21 cellular contexts compared by ENCODE assay signal in the genomic region with DNA sequence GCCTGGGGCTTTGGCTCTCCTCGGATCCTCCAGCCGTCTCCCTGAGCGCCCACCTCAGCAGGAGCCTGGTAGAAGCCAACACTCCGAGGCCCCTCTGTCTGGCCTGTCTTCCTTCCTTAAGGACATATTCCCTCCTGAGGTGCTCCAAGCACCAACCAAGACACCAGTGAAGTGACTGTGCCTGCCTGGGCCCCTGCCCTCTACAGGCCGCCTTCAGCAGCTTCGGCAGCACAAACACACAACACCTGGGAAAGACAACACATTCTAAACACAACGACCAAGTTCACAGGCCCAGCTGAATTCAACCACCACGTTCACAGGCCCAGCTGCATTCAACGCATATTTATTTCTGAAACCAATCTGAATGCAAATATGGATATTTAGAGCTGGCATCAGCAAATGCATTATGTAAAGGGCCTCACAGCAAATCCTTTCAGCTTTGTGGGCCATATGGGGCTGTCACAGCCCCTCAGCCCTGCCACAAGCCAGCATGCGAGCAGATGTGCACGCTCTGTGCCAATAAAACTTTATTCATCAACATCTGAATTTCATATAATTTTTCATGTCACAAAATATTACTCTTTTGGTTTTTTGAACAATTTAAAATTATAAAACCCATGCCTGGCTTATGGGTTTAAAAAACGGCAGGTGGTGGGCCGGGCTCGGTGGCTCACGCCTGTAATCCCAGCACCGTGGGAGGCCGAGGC. TPM values are rescaled to one million over a fixed set of nuclear protein-coding genes. Genes with fewer than 3 reads are reported as not detected.
A peak's percentile ranks its signal among the peaks of the same experiment; 100 is the strongest.
DNase-seq lines count a peak whose midpoint lies in the region; ATAC-seq, FAIRE-seq and TF ChIP-seq lines count a peak whose summit lies in the region.
"Had no signal": no experiment of that assay in that cellular context is flagged by ENCODE, and none has a peak within 500 bp of the region (broad histone marks: within the 10 kb centered on the region; RNA-seq: fewer than 3 reads in every experiment).

No MANE protein-coding gene starts in this region.

- peaks cover 2% of the 10 kb centered on the region for H3K4me1 Mint-ChIP-seq in glutamatergic neuron (ENCODE audit: low read depth, unreplicated experiment)

- H3K9me3 Mint-ChIP-seq in glutamatergic neuron (ENCODE audit: unreplicated experiment), result peaks cover 3% of the 10 kb centered on the region

- H3K4me3 ChIP-seq in A549, result no peak overlapping the region
- H3K4me3 ChIP-seq in GM12875 (ENCODE audit: low read depth, low read length), result no peak overlapping the region
- H3K4me3 ChIP-seq in SK-N-MC, result no peak overlapping the region
- H3K4me3 ChIP-seq: ascending aorta, esophagus squamous epithelium had no signal

- no peaks in the 10 kb centered on the region for H3K4me1 ChIP-seq in A549
- H3K4me1 ChIP-seq: ascending aorta, esophagus squamous epithelium had no signal

- WGBS in A549 (ENCODE audit: missing lambda C conversion rate), result 88% methylated on average over 17 of the region's 17 CpGs

- no peaks in the 10 kb centered on the region for H3K9me3 ChIP-seq in A549
- H3K9me3 ChIP-seq in SK-N-MC (ENCODE audit: low read depth, low read length), result no peaks in the 10 kb centered on the region
- H3K9me3 ChIP-seq: ascending aorta, esophagus squamous epithelium had no signal

- H3K4me2 ChIP-seq in A549, result no peak overlapping the region

- H3K9ac ChIP-seq in SK-N-MC (ENCODE audit: insufficient read length), result no peak overlapping the region

- peak in 1 of 2 experiments; percentile 25 for DNase-seq in A549 (ENCODE audit: low read depth in 1 of 2, low spot score in 1 of 2)
- no peak for DNase-seq in SK-N-MC (ENCODE audit: low read depth, low spot score)
- no peak for DNase-seq in glutamatergic neuron
- DNase-seq in D341Med (ENCODE audit: low spot score), result no peak
- DNase-seq in mucosa of gallbladder (ENCODE audit: low spot score), result no peak
- DNase-seq: activated CD4-positive, alpha-beta T cell treated with anti-CD3 and anti-CD28 coated beads for 48 hours; activated CD8-positive, alpha-beta memory T cell treated with anti-CD3 and anti-CD28 coated beads, Interleukin-2, amount 50 U/mL, for 4 hours; activated naive CD4-positive, alpha-beta T cell treated with Interleukin-2 at 50 U/mL for 16 hours; esophagus squamous epithelium; head of caudate nucleus; islet precursor cell; NCI-H1694; NCI-H446 treated with DMSO at 0.1 percent for 48 hours; right cardiac atrium had no signal

- no peak for TF ChIP-seq POLR2A in A549 (IDR thresholded peaks at IDR 0.05; ENCODE audit: low read length)

- no peak overlapping the region for H3K27ac ChIP-seq in A549
- peak overlapping the region; percentile 46; the same call in 1 of the 2 replicates for H3K27ac ChIP-seq in SK-N-MC
- H3K27ac ChIP-seq: ascending aorta, esophagus squamous epithelium had no signal

- FAIRE-seq in A549 (lab: Jason Lieb, UNC), result no peak
- FAIRE-seq: D721Med had no signal

- CTCF ChIA-PET in A549 (lab: Yijun Ruan, JAX), result no interaction called here

- POLR2A ChIA-PET in A549 (lab: Yijun Ruan, JAX), result no interaction called here

- ATAC-seq in A549 (peak; percentile 52 to 66; a peak in 4 of 6 replicates), HG03039 (IDR thresholded peaks at IDR 0.05; ENCODE audit: unreplicated experiment) (no peak), GM19455 (IDR thresholded peaks at IDR 0.05; ENCODE audit: unreplicated experiment) (no peak)
- ATAC-seq: right cardiac atrium had no signal

- peaks cover 7% of the 10 kb centered on the region for H3K27me3 Mint-ChIP-seq in glutamatergic neuron (ENCODE audit: unreplicated experiment)

- no peaks in the 10 kb centered on the region for H3K36me3 ChIP-seq in SK-N-MC (ENCODE audit: insufficient read depth, low read length)

- no peak overlapping the region for H3K4me3 Mint-ChIP-seq in glutamatergic neuron (ENCODE audit: unreplicated experiment)

- TF ChIP-seq RAD21 in A549 (conservative IDR thresholded peaks at IDR 0.05 in 1 of 2, IDR thresholded peaks at IDR 0.05 in 1 of 2), result no peak

- no peak for TF ChIP-seq CTCF in A549 (IDR thresholded peaks at IDR 0.05)
- TF ChIP-seq CTCF in GM12875 (IDR thresholded peaks at IDR 0.05; ENCODE audit: borderline replicate concordance, insufficient read depth, low read depth, low read length), result 0 out of 2 replicates have a peak, but pooled peaks have one; percentile 10
- TF ChIP-seq CTCF in glutamatergic neuron (IDR thresholded peaks at IDR 0.05; ENCODE audit: partially characterized antibody, unreplicated experiment), result peak; percentile 19

- TF ChIP-seq EP300 in A549 (IDR thresholded peaks at IDR 0.05), result no peak

- H3K36me3 Mint-ChIP-seq in glutamatergic neuron (ENCODE audit: unreplicated experiment), result no peaks in the 10 kb centered on the region

- H3K27ac Mint-ChIP-seq in glutamatergic neuron (ENCODE audit: unreplicated experiment), result peak overlapping the region; percentile 79

TF ChIP-seq in A549, 52 proteins besides CTCF, POLR2A, EP300 and RAD21:
- TF ChIP-seq RARB (CRISPR knock-in tag; IDR thresholded peaks at IDR 0.05), result no peak
- TF ChIP-seq RNF2 (IDR thresholded peaks at IDR 0.05; ENCODE audit: borderline replicate concordance, low read depth), result no peak
- TF ChIP-seq, protein P1, sequence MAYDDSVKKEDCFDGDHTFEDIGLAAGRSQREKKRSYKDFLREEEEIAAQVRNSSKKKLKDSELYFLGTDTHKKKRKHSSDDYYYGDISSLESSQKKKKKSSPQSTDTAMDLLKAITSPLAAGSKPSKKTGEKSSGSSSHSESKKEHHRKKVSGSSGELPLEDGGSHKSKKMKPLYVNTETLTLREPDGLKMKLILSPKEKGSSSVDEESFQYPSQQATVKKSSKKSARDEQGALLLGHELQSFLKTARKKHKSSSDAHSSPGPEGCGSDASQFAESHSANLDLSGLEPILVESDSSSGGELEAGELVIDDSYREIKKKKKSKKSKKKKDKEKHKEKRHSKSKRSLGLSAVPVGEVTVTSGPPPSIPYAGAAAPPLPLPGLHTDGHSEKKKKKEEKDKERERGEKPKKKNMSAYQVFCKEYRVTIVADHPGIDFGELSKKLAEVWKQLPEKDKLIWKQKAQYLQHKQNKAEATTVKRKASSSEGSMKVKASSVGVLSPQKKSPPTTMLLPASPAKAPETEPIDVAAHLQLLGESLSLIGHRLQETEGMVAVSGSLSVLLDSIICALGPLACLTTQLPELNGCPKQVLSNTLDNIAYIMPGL (CRISPR knock-in tag; IDR thresholded peaks at IDR 0.05; ENCODE audit: borderline replicate concordance), result no peak

RNA-seq across cellular contexts. Expression of a gene that starts 12.2 kb away (rescaled TPM):
- polyA plus RNA-seq in A549 (2011; rRNA removed) (7.0 and 14.7 TPM in 2 replicates), A549 (2017; fragmentation: RNase III; extraction: RNeasy Plus Mini Kit Qiagen cat#74134 plus additional on column Dnase treatment) (27.9 to 31.2 TPM (median 29.9 TPM) in 3 replicates)
- polyA plus RNA-seq in A549 (2012; cell fraction: cytosol; rRNA removed), result 17.3 and 22.2 TPM in 2 replicates
- polyA plus RNA-seq in A549 (2012; cell fraction: nucleus; rRNA removed), result 38.9 and 41.1 TPM in 2 replicates
- 9.8 and 10.2 TPM in 2 replicates for polyA minus RNA-seq in A549 (2011; rRNA and poly(A)+ RNA removed)
- total RNA-seq in glutamatergic neuron (ENCODE audit: unreplicated experiment) (31.7 TPM), mucosa of gallbladder (56.1 TPM)

RNA-seq across cellular contexts. Expression of a gene that starts 12.4 kb away (rescaled TPM):
- polyA plus RNA-seq in A549 (2011; rRNA removed), result 70.3 and 77.0 TPM in 2 replicates
- 81.5 and 101 TPM in 2 replicates for polyA plus RNA-seq in A549 (2012; cell fraction: cytosol; rRNA removed)
- 63.1 and 63.3 TPM in 2 replicates for polyA plus RNA-seq in A549 (2012; cell fraction: nucleus; rRNA removed)
- polyA plus RNA-seq in A549 (2017; fragmentation: RNase III; extraction: RNeasy Plus Mini Kit Qiagen cat#74134 plus additional on column Dnase treatment), result 69.4 to 80.2 TPM (median 77.5 TPM) in 3 replicates
- polyA minus RNA-seq in A549 (2011; rRNA and poly(A)+ RNA removed), result 28.6 and 47.8 TPM in 2 replicates
- 50.6 TPM for total RNA-seq in glutamatergic neuron (ENCODE audit: unreplicated experiment)
- 53.8 TPM for total RNA-seq in mucosa of gallbladder

RNA-seq across cellular contexts. Expression of a gene that starts 21.9 kb away (rescaled TPM):
- polyA plus RNA-seq in A549 (2011; rRNA removed) (not detected in 2 replicates), A549 (2017; fragmentation: RNase III; extraction: RNeasy Plus Mini Kit Qiagen cat#74134 plus additional on column Dnase treatment) (not detected in 3 replicates)
- not detected in 2 replicates for polyA plus RNA-seq in A549 (2012; cell fraction: cytosol; rRNA removed)
- polyA plus RNA-seq in A549 (2012; cell fraction: nucleus; rRNA removed), result 0.17 TPM in 1 of 2 replicates, not detected in the other
- polyA minus RNA-seq in A549 (2011; rRNA and poly(A)+ RNA removed), result not detected in 2 replicates
- total RNA-seq in glutamatergic neuron (ENCODE audit: unreplicated experiment) (3.9 TPM), mucosa of gallbladder (not detected)
- total RNA-seq: ascending aorta, dermis microvascular lymphatic vessel endothelial cell, esophagus squamous epithelium, mesenteric fat pad, right cardiac atrium had no signal
- polyA plus RNA-seq: right cardiac atrium had no signal

RNA-seq across cellular contexts. Expression of a gene that starts 32.8 kb away (rescaled TPM):
- 113 and 115 TPM in 2 replicates for polyA plus RNA-seq in A549 (2011; rRNA removed)
- polyA plus RNA-seq in A549 (2012; cell fraction: cytosol; rRNA removed), result 223 and 291 TPM in 2 replicates
- 199 and 257 TPM in 2 replicates for polyA plus RNA-seq in A549 (2012; cell fraction: nucleus; rRNA removed)
- 252 to 259 TPM (median 258 TPM) in 3 replicates for polyA plus RNA-seq in A549 (2017; fragmentation: RNase III; extraction: RNeasy Plus Mini Kit Qiagen cat#74134 plus additional on column Dnase treatment)
- 54.2 and 54.5 TPM in 2 replicates for polyA minus RNA-seq in A549 (2011; rRNA and poly(A)+ RNA removed)
- total RNA-seq in glutamatergic neuron (ENCODE audit: unreplicated experiment), result 54.4 TPM
- 104 TPM for total RNA-seq in mucosa of gallbladder

RNA-seq across cellular contexts. Expression of a gene that starts 41.0 kb away (rescaled TPM):
- 3.4 and 3.8 TPM in 2 replicates for polyA plus RNA-seq in A549 (2011; rRNA removed)
- polyA plus RNA-seq in A549 (2012; cell fraction: cytosol; rRNA removed), result 30.8 and 47.0 TPM in 2 replicates
- polyA plus RNA-seq in A549 (2012; cell fraction: nucleus; rRNA removed), result 41.9 and 85.6 TPM in 2 replicates
- polyA plus RNA-seq in A549 (2017; fragmentation: RNase III; extraction: RNeasy Plus Mini Kit Qiagen cat#74134 plus additional on column Dnase treatment), result 16.0 to 17.5 TPM (median 17.0 TPM) in 3 replicates
- 4.1 and 6.5 TPM in 2 replicates for polyA minus RNA-seq in A549 (2011; rRNA and poly(A)+ RNA removed)
- total RNA-seq in glutamatergic neuron (ENCODE audit: unreplicated experiment), result 5.6 TPM
- 3.2 TPM for total RNA-seq in mucosa of gallbladder
- total RNA-seq: ascending aorta had no signal

Comparison
In these comparisons a context has a peak if more than half of its experiments do, and no peak if none do; other contexts are left out.
1. ATAC-seq: peak in A549 (2 of 2); none in HG03039 (single experiment) and GM19455 (single experiment).